5 cellular contexts compared by ENCODE assay signal in genomic region chr14:92045909-92046308, GRCh38. TPM values are rescaled to one million over a fixed set of nuclear protein-coding genes. Genes with fewer than 3 reads are reported as not detected.
DNase-seq lines count a peak whose midpoint lies in the region; ATAC-seq, FAIRE-seq and TF ChIP-seq lines count a peak whose summit lies in the region.
"Not testable (repeated sequence)": the region's sequence is repeated elsewhere in the genome, so short reads cannot be mapped to it uniquely, and the experiment has no call there.

No MANE protein-coding gene starts in this region.

- not testable (repeated sequence) for H3K4me3 ChIP-seq in HCT116 (replicated peaks in 1 of 2; ENCODE audit: low read depth in 1 of 2, low read length in 2 of 2); K562

- H4K20me1 ChIP-seq in HCT116 (ENCODE audit: insufficient read depth); K562 (replicated peaks; ENCODE audit: control insufficient read depth, insufficient read depth, low read length): not testable (repeated sequence)

- not testable (repeated sequence) for FAIRE-seq in K562 (lab: Jason Lieb, UNC)

- not testable (repeated sequence) for H3K4me1 ChIP-seq in HCT116 (ENCODE audit: control insufficient read depth in 1 of 2, insufficient read depth in 2 of 2, low read length in 2 of 2); K562 (replicated peaks in 1 of 2; ENCODE audit: control insufficient read depth in 2 of 2, insufficient read depth in 2 of 2, low read length in 2 of 2)

- not testable (repeated sequence) for H3K9me3 ChIP-seq in HCT116 (ENCODE audit: control insufficient read depth in 1 of 2, insufficient read depth in 1 of 2, low read depth in 1 of 2, low read length in 2 of 2); K562 (replicated peaks; ENCODE audit: control insufficient read depth, insufficient read depth, low read depth, low read length)

- H3K79me2 ChIP-seq in HCT116 (ENCODE audit: insufficient read depth, low read length); K562 (ENCODE audit: control insufficient read depth, insufficient read depth, low read length): not testable (repeated sequence)

- not testable (repeated sequence) for H3K9me1 ChIP-seq in K562 (ENCODE audit: control insufficient read depth, insufficient read depth, low read length)

- TF ChIP-seq EP300 in K562 (IDR thresholded peaks at IDR 0.05; ENCODE audit: low read length): peak; percentile 20; the same call in 1 of the 2 replicates

- not testable (repeated sequence) for H3K9ac ChIP-seq in HCT116 (ENCODE audit: low read length); K562 (ENCODE audit: insufficient read depth in 1 of 2, low read depth in 2 of 2, low read length in 2 of 2)

- CTCF ChIA-PET in HCT116 (lab: Charles Lee); K562 (lab: Yijun Ruan, JAX; ENCODE audit: low intra/inter-chr PET ratio): not testable (repeated sequence)

- TF ChIP-seq CTCF in HCT116 (IDR thresholded peaks at IDR 0.05 in 2 of 3, conservative IDR thresholded peaks at IDR 0.05 in 1 of 3; ENCODE audit: borderline replicate concordance in 1 of 3, insufficient read depth in 1 of 3, low read depth in 2 of 3, low read length in 2 of 3); K562 (IDR thresholded peaks at IDR 0.05 in 2 of 3, conservative IDR thresholded peaks at IDR 0.05 in 1 of 3; ENCODE audit: insufficient read depth in 2 of 3, low read depth in 1 of 3, low read length in 3 of 3): not testable (repeated sequence)

- ATAC-seq in HCT116, K562: not testable (repeated sequence)

- not testable (repeated sequence) for TF ChIP-seq RAD21 in HCT116 (IDR thresholded peaks at IDR 0.05; ENCODE audit: low read depth); K562 (CRISPR knock-in tag; conservative IDR thresholded peaks at IDR 0.05 in 1 of 2, IDR thresholded peaks at IDR 0.05 in 1 of 2)

- TF ChIP-seq POLR2A in HCT116 (IDR thresholded peaks at IDR 0.05; ENCODE audit: borderline replicate concordance, extremely low read depth, insufficient read depth, insufficient read length); K562 (conservative IDR thresholded peaks at IDR 0.05): not testable (repeated sequence)

- not testable (repeated sequence) for H3K4me2 ChIP-seq in HCT116 (ENCODE audit: low read length); K562 (ENCODE audit: insufficient read depth, low read length)

- POLR2A ChIA-PET in HCT116 (lab: Charles Lee): not testable (repeated sequence)
- POLR2A ChIA-PET in K562 (lab: Yijun Ruan, JAX): interaction anchor here (0.8 kb wide), 1 partner anchor 8 kb away, joined by 3 read pairs; no protein-coding TSS in a partner anchor

- not testable (repeated sequence) for BruUV-seq in HCT116 (replicated peaks; lab: Mats Ljungman, UMichigan); K562 (replicated peaks; lab: Mats Ljungman, UMichigan)

- in situ Hi-C loops in K562 (cut with MboI): not testable (repeated sequence)

- not testable (repeated sequence) for H3K36me3 ChIP-seq in HCT116 (ENCODE audit: control insufficient read depth in 1 of 2, insufficient read depth in 2 of 2, low read length in 2 of 2); K562 (ENCODE audit: control insufficient read depth, insufficient read depth, low read length)

- intact Hi-C loops in HCT116 (cut with micrococcal nuclease); K562 (cut with micrococcal nuclease): not testable (repeated sequence)

- RAD21 ChIA-PET in HCT116 (lab: Charles Lee; ENCODE audit: low non-redundant PET in 1 of 2, low total read pairs in 2 of 2, uncharacterized antibody in 2 of 2, unreplicated experiment in 2 of 2): not testable (repeated sequence)

- not testable (repeated sequence) for H2AFZ ChIP-seq in HCT116 (ENCODE audit: low read depth, low read length, poor library complexity, severe bottlenecking); K562 (ENCODE audit: low read depth, low read length)

- not testable (repeated sequence) for H3K9me2 ChIP-seq in HCT116 (ENCODE audit: insufficient read depth)

- H3K27me3 ChIP-seq in HCT116 (ENCODE audit: insufficient read depth, low read length); K562 (ENCODE audit: control insufficient read depth in 2 of 2, insufficient read depth in 2 of 2, low read length in 2 of 2): not testable (repeated sequence)

- 8% methylated on average over 5 of the region's 7 CpGs for WGBS in K562 (ENCODE audit: insufficient coverage, low coverage, missing lambda C conversion rate)

- peak; percentile 20 for DNase-seq in DMS53 (lab: John Stamatoyannopoulos, UW)
- peak; percentile 3 for DNase-seq in HCT116 (ENCODE audit: low read depth, low spot score)
- peak; percentile 4 for DNase-seq in LHCN-M2 (ENCODE audit: low read depth)
- DNase-seq in activated CD8-positive, alpha-beta memory T cell treated with anti-CD3 and anti-CD28 coated beads for 24 hours: peak; percentile 13
- peak in 1 of 4 experiments; percentile 15 for DNase-seq in K562 (ENCODE audit: extremely low read depth in 1 of 4, low spot score in 3 of 4)

- not testable (repeated sequence) for H3K27ac ChIP-seq in HCT116 (ENCODE audit: low read depth, low read length); K562 (ENCODE audit: extremely low read depth, low read depth, low read length)

TF ChIP-seq in HCT116, 20 proteins besides CTCF, POLR2A, EP300 and RAD21:
- peak; percentile 81; the same call in 1 of the 2 replicates for TF ChIP-seq CBX3 (IDR thresholded peaks at IDR 0.05; ENCODE audit: low read depth)

TF ChIP-seq in K562, 482 proteins besides CTCF, POLR2A, EP300 and RAD21:
- peak; percentile 38 for TF ChIP-seq ZNF280A (IDR thresholded peaks at IDR 0.05; ENCODE audit: low read depth, partially characterized antibody)
- peak in 1 of 2 experiments; percentile 74; a peak in 1 of 3 replicates for TF ChIP-seq CBX3 (IDR thresholded peaks at IDR 0.05; ENCODE audit: borderline replicate concordance in 1 of 2, low read length in 2 of 2)
- peak; percentile 77; the same call in 1 of the 2 replicates for TF ChIP-seq TRIM28 (IDR thresholded peaks at IDR 0.05)
- peak in 1 of 2 experiments; percentile 23; a peak in 1 of 4 replicates for TF ChIP-seq TRIM24 (IDR thresholded peaks at IDR 0.05)
- peak; percentile 92 for TF ChIP-seq CBX5 (IDR thresholded peaks at IDR 0.05; ENCODE audit: borderline replicate concordance, low read depth)
TF ChIP-seq in K562: peak in this region for 5; not testable (repeated sequence) for 477.

RNA-seq across cellular contexts. Expression of gene TRIP11, which starts 6.0 kb away (rescaled TPM):
- total RNA-seq in HCT116 (2021; ENCODE audit: unreplicated experiment) (37.4 TPM), LHCN-M2 (2014; rRNA removed) (23.0 and 35.2 TPM in 2 replicates), K562 (2014; rRNA removed) (5.4 and 6.9 TPM in 2 replicates), K562 (2014; rRNA removed; fragmentation: Illumina TruSeq; extraction: Trizol) (12.4 and 14.4 TPM in 2 replicates), K562 (2015; rRNA removed; fragmentation: Illumina TruSeq; extraction: Trizol) (12.8 and 14.7 TPM in 2 replicates), K562 (2021) (20.0 and 20.8 TPM in 2 replicates)
- 6.1 and 6.2 TPM in 2 replicates for polyA plus RNA-seq in HCT116 (2012)
- 6.3 TPM for polyA plus RNA-seq in LHCN-M2 (2012)
- 26.6 and 45.7 TPM in 2 replicates for total RNA-seq in K562 (2011; cell fraction: chromatin; rRNA removed; ENCODE audit: low replicate concordance)
- total RNA-seq in K562 (2011; cell fraction: nucleolus; rRNA removed): 4.7 and 4.9 TPM in 2 replicates
- 9.9 and 12.4 TPM in 2 replicates for total RNA-seq in K562 (2011; cell fraction: nucleoplasm; rRNA removed)
- polyA plus RNA-seq in K562 (2011; rRNA removed) (10.9 and 11.9 TPM in 2 replicates), K562 (2014; fragmentation: Illumina TruSeq; extraction: Trizol) (5.1 and 9.7 TPM in 2 replicates), K562 (2014; fragmentation: Nextera tagmentation; extraction: Ambion mirVana) (10 to 100 TPM in 1 of 2 experiments, 1 to 10 TPM in 1; 7.4 to 14.6 TPM), K562 (2014; rRNA removed) (4.0 and 5.0 TPM in 2 replicates)
- 3.4 and 4.4 TPM in 2 replicates for polyA plus RNA-seq in K562 (2011; cell fraction: cytosol; rRNA removed)
- 11.3 and 12.1 TPM in 2 replicates for polyA plus RNA-seq in K562 (2011; cell fraction: nucleus; rRNA removed)
- polyA plus RNA-seq in K562 (2012): 6.6 and 7.2 TPM in 2 replicates
- polyA minus RNA-seq in K562 (2011; rRNA and poly(A)+ RNA removed): 46.6 and 57.6 TPM in 2 replicates
- 13.1 and 19.3 TPM in 2 replicates for polyA minus RNA-seq in K562 (2011; cell fraction: cytosol; rRNA and poly(A)+ RNA removed)
- polyA minus RNA-seq in K562 (2011; cell fraction: nucleus; rRNA and poly(A)+ RNA removed): 7.3 and 44.1 TPM in 2 replicates
